ENCODE assay signal across 1 cellular context in the genomic region with DNA sequence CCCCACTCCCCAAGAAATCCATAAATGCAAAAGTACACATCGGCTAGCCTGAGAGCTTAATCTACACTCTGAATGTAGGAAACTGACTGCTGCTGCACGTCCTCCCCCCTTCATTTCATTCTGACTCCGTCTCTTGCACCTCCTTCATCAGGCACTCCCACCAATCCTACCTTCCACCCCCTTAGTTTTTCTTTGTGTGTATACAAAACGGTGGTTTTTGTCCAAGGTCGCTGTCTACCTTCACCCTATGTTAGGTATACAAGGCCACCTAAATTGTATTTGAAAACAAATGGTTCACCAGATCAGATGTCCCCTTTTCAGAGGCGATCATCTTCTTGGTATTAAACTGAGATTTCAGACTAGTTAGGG.
A peak's percentile ranks its signal among the peaks of the same experiment; 100 is the strongest.
TF ChIP-seq lines count a peak whose summit lies in the region.

No MANE protein-coding gene starts in this region.

TF ChIP-seq in K562, 482 proteins besides CTCF, POLR2A, EP300 and RAD21 (continued from another document):
- TF ChIP-seq, protein P1, sequence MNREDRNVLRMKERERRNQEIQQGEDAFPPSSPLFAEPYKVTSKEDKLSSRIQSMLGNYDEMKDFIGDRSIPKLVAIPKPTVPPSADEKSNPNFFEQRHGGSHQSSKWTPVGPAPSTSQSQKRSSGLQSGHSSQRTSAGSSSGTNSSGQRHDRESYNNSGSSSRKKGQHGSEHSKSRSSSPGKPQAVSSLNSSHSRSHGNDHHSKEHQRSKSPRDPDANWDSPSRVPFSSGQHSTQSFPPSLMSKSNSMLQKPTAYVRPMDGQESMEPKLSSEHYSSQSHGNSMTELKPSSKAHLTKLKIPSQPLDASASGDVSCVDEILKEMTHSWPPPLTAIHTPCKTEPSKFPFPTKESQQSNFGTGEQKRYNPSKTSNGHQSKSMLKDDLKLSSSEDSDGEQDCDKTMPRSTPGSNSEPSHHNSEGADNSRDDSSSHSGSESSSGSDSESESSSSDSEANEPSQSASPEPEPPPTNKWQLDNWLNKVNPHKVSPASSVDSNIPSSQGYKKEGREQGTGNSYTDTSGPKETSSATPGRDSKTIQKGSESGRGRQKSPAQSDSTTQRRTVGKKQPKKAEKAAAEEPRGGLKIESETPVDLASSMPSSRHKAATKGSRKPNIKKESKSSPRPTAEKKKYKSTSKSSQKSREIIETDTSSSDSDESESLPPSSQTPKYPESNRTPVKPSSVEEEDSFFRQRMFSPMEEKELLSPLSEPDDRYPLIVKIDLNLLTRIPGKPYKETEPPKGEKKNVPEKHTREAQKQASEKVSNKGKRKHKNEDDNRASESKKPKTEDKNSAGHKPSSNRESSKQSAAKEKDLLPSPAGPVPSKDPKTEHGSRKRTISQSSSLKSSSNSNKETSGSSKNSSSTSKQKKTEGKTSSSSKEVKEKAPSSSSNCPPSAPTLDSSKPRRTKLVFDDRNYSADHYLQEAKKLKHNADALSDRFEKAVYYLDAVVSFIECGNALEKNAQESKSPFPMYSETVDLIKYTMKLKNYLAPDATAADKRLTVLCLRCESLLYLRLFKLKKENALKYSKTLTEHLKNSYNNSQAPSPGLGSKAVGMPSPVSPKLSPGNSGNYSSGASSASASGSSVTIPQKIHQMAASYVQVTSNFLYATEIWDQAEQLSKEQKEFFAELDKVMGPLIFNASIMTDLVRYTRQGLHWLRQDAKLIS (CRISPR knock-in tag; IDR thresholded peaks at IDR 0.05): peak; percentile 81; the same call in 1 of the 2 replicates
- TF ChIP-seq ZNF175 (CRISPR knock-in tag; IDR thresholded peaks at IDR 0.05; ENCODE audit: low read depth) (no peak), MTA3 (IDR thresholded peaks at IDR 0.05; ENCODE audit: borderline replicate concordance) (peak; percentile 18; the same call in 1 of the 2 replicates), PHTF2 (CRISPR knock-in tag; IDR thresholded peaks at IDR 0.05) (no peak), ZBTB11 (CRISPR knock-in tag; IDR thresholded peaks at IDR 0.05) (0 out of 6 replicates have a peak, but pooled peaks of 1 of the 3 experiments have one; percentile 22), ZZZ3 (IDR thresholded peaks at IDR 0.05) (peak; percentile 53; the same call in 1 of the 2 replicates), CHD1 (IDR thresholded peaks at IDR 0.05; ENCODE audit: low read length) (peak; percentile 39), HDAC1 (IDR thresholded peaks at IDR 0.05) (0 out of 4 replicates have a peak, but pooled peaks of 1 of the 2 experiments have one; percentile 4), TCF3 (CRISPR knock-in tag; IDR thresholded peaks at IDR 0.05) (no peak), FOXK1 (CRISPR knock-in tag; IDR thresholded peaks at IDR 0.05; ENCODE audit: borderline replicate concordance) (0 out of 2 replicates have a peak, but pooled peaks have one; percentile 34), CBX5 (IDR thresholded peaks at IDR 0.05; ENCODE audit: borderline replicate concordance, low read depth) (no peak), ZNF143 (CRISPR knock-in tag; IDR thresholded peaks at IDR 0.05) (no peak), ESRRB (CRISPR knock-in tag; IDR thresholded peaks at IDR 0.05; ENCODE audit: borderline replicate concordance) (no peak), CBX3 (IDR thresholded peaks at IDR 0.05; ENCODE audit: borderline replicate concordance in 1 of 2, low read length in 2 of 2) (no peak), GABPB1 (CRISPR knock-in tag; IDR thresholded peaks at IDR 0.05) (peak; percentile 45; the same call in 1 of the 2 replicates), IRF9 (tag; IDR thresholded peaks at IDR 0.05) (no peak), ADNP (tag; IDR thresholded peaks at IDR 0.05) (no peak), ELF4 (CRISPR knock-in tag; IDR thresholded peaks at IDR 0.05) (peak; percentile 61; the same call in 1 of the 2 replicates), SUPT5H (IDR thresholded peaks at IDR 0.05) (peak; percentile 37)
- TF ChIP-seq, protein P2, sequence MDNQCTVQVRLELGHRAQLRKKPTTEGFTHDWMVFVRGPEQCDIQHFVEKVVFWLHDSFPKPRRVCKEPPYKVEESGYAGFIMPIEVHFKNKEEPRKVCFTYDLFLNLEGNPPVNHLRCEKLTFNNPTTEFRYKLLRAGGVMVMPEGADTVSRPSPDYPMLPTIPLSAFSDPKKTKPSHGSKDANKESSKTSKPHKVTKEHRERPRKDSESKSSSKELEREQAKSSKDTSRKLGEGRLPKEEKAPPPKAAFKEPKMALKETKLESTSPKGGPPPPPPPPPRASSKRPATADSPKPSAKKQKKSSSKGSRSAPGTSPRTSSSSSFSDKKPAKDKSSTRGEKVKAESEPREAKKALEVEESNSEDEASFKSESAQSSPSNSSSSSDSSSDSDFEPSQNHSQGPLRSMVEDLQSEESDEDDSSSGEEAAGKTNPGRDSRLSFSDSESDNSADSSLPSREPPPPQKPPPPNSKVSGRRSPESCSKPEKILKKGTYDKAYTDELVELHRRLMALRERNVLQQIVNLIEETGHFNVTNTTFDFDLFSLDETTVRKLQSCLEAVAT (IDR thresholded peaks at IDR 0.05): peak; percentile 21 to 75; a peak in 1 of 4 replicates
- TF ChIP-seq, protein P3, sequence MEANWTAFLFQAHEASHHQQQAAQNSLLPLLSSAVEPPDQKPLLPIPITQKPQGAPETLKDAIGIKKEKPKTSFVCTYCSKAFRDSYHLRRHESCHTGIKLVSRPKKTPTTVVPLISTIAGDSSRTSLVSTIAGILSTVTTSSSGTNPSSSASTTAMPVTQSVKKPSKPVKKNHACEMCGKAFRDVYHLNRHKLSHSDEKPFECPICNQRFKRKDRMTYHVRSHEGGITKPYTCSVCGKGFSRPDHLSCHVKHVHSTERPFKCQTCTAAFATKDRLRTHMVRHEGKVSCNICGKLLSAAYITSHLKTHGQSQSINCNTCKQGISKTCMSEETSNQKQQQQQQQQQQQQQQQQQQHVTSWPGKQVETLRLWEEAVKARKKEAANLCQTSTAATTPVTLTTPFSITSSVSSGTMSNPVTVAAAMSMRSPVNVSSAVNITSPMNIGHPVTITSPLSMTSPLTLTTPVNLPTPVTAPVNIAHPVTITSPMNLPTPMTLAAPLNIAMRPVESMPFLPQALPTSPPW (CRISPR knock-in tag; IDR thresholded peaks at IDR 0.05): peak; percentile 64
- TF ChIP-seq, protein P4, sequence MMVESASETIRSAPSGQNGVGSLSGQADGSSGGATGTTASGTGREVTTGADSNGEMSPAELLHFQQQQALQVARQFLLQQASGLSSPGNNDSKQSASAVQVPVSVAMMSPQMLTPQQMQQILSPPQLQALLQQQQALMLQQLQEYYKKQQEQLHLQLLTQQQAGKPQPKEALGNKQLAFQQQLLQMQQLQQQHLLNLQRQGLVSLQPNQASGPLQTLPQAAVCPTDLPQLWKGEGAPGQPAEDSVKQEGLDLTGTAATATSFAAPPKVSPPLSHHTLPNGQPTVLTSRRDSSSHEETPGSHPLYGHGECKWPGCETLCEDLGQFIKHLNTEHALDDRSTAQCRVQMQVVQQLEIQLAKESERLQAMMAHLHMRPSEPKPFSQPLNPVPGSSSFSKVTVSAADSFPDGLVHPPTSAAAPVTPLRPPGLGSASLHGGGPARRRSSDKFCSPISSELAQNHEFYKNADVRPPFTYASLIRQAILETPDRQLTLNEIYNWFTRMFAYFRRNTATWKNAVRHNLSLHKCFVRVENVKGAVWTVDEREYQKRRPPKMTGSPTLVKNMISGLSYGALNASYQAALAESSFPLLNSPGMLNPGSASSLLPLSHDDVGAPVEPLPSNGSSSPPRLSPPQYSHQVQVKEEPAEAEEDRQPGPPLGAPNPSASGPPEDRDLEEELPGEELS (CRISPR knock-in tag; IDR thresholded peaks at IDR 0.05; ENCODE audit: borderline replicate concordance): 0 out of 2 replicates have a peak, but pooled peaks have one; percentile 47
- TF ChIP-seq, protein P5, sequence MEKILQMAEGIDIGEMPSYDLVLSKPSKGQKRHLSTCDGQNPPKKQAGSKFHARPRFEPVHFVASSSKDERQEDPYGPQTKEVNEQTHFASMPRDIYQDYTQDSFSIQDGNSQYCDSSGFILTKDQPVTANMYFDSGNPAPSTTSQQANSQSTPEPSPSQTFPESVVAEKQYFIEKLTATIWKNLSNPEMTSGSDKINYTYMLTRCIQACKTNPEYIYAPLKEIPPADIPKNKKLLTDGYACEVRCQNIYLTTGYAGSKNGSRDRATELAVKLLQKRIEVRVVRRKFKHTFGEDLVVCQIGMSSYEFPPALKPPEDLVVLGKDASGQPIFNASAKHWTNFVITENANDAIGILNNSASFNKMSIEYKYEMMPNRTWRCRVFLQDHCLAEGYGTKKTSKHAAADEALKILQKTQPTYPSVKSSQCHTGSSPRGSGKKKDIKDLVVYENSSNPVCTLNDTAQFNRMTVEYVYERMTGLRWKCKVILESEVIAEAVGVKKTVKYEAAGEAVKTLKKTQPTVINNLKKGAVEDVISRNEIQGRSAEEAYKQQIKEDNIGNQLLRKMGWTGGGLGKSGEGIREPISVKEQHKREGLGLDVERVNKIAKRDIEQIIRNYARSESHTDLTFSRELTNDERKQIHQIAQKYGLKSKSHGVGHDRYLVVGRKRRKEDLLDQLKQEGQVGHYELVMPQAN (IDR thresholded peaks at IDR 0.05; ENCODE audit: borderline replicate concordance): peak; percentile 33; the same call in 1 of the 2 replicates
